10 cellular contexts compared by ENCODE assay signal in the genomic region with DNA sequence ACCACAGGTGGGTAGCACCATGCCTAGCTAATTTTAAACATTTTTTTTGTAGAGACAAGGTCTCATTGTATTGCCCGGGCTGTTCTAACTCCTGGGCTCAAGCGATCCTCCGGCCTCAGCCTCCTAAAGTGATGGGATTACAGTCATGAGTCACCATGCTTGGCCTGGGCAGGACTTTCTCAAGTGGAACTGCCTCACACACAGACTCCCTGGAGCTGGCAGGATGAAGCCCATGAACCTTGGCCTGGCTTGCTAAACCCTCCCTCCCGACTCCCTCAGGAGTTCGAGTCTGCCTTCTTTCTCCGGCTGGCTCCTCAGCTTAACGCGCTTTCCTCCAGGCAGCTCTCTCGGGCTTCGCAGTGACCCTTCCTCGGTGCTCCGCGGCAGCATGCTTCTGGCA. TPM values are rescaled to one million over a fixed set of nuclear protein-coding genes. Genes with fewer than 3 reads are reported as not detected.
DNase-seq lines count a peak whose midpoint lies in the region; TF ChIP-seq lines count a peak whose summit lies in the region.
"Had no signal": no experiment of that assay in that cellular context is flagged by ENCODE, and none has a peak within 500 bp of the region (broad histone marks: within the 10 kb centered on the region; RNA-seq: fewer than 3 reads in every experiment).

No MANE protein-coding gene starts in this region.

- H3K4ac ChIP-seq in H9 (ENCODE audit: low read depth, low read length) = no peak overlapping the region

- H3K27ac ChIP-seq in H9 (ENCODE audit: insufficient read length, low read depth, low read length) (no peak overlapping the region), adrenal gland (peak overlapping the region in 3 of 5 donors; percentile 63 to 88 (median 87))
- H3K27ac ChIP-seq: prostate gland had no signal

- no peak overlapping the region for H2AK5ac ChIP-seq in H9 (ENCODE audit: insufficient read length, low read length)

- no peak overlapping the region for H3K23ac ChIP-seq in H9 (ENCODE audit: insufficient read length, low read depth, low read length)

- no peaks in the 10 kb centered on the region for H3K23me2 ChIP-seq in H9 (ENCODE audit: insufficient read length, low read depth, low read length, poor library complexity, severe bottlenecking)

- H3K4me1 Mint-ChIP-seq in H9 = peaks cover 22 to 28% of the 10 kb centered on the region in 2 experiments

- no peak overlapping the region for H2BK12ac ChIP-seq in H9 (ENCODE audit: insufficient read length, low read depth, low read length)

- in situ Hi-C loops in ACHN (cut with HindIII; ENCODE audit: low pct_ligation_motif_present, low pct_unique_long_range_greater_than_20kb, low sequenced_read_pairs) = no loop called here

- no peak overlapping the region for H3K4me3 ChIP-seq in adrenal gland
- H3K4me3 ChIP-seq: prostate gland had no signal

- no peak overlapping the region for H3K4me2 ChIP-seq in H9 (ENCODE audit: insufficient read depth, insufficient read length, low read length)

- no peak overlapping the region for H3K18ac ChIP-seq in H9 (ENCODE audit: insufficient read length, low read depth, low read length)

- intact Hi-C loops in adrenal gland (cut with DNase I) = no loop called here

- no peaks in the 10 kb centered on the region for H3K36me3 ChIP-seq in adrenal gland (replicated peaks in 1 of 2)
- H3K36me3 ChIP-seq: prostate gland had no signal

- no peak overlapping the region for H2BK20ac ChIP-seq in H9 (ENCODE audit: low read depth, low read length, poor library complexity, severe bottlenecking)

- H4K5ac ChIP-seq in H9 (ENCODE audit: insufficient read length, low read depth, low read length) = no peak overlapping the region

- no peak overlapping the region for H3K14ac ChIP-seq in H9 (ENCODE audit: insufficient read depth, low read length)

- TF ChIP-seq CTCF in H9 (conservative IDR thresholded peaks at IDR 0.05) (no peak), adrenal gland (IDR thresholded peaks at IDR 0.05) (no peak), GM10266 (IDR thresholded peaks at IDR 0.05; ENCODE audit: control insufficient read depth, insufficient read depth, low read depth, missing control alignments) (no peak)

- H2BK120ac ChIP-seq in H9 (ENCODE audit: low read depth, low read length, poor library complexity, severe bottlenecking) = no peak overlapping the region

- no peak overlapping the region for H2AFZ ChIP-seq in H9 (ENCODE audit: low read length)

- H3K79me1 ChIP-seq in H9 (ENCODE audit: insufficient read depth, low read depth, low read length, poor library complexity, severe bottlenecking) = no peaks in the 10 kb centered on the region

- no peak overlapping the region for H4K8ac ChIP-seq in H9 (replicated peaks; ENCODE audit: insufficient read length, low read depth, low read length)

- peak overlapping the region; percentile 35 to 79 (median 47); a peak in 3 of 7 replicates for H3K27ac Mint-ChIP-seq in H9

- H3K56ac ChIP-seq in H9 (ENCODE audit: insufficient read length, low read depth, low read length) = no peak overlapping the region

- no peaks in the 10 kb centered on the region; the same call in 1 of the 2 replicates for H3K79me2 ChIP-seq in H9 (ENCODE audit: insufficient read depth, low read length)

- H3K27me3 Mint-ChIP-seq in H9 (ENCODE audit: low read depth) = no peaks in the 10 kb centered on the region

- no peaks in the 10 kb centered on the region for H3K36me3 Mint-ChIP-seq in H9 (ENCODE audit: insufficient read depth in 1 of 3, low read depth in 3 of 3)

- no peak overlapping the region for H3K9ac ChIP-seq in H9 (ENCODE audit: extremely low read depth, insufficient read length, low read length)

- H3K9me3 Mint-ChIP-seq in H9 = no peaks in the 10 kb centered on the region

- no peaks in the 10 kb centered on the region for H4K20me1 ChIP-seq in H9 (ENCODE audit: control insufficient read depth, insufficient read depth, insufficient read length)

- TF ChIP-seq POLR2A in adrenal gland (IDR thresholded peaks at IDR 0.05) = no peak

- H3K4me3 Mint-ChIP-seq in H9 = no peak overlapping the region

- H4K91ac ChIP-seq in H9 (ENCODE audit: insufficient read length, low read depth, low read length) = no peak overlapping the region

- H3K27me3 ChIP-seq in H9 (ENCODE audit: insufficient read depth, low read length) = no peaks in the 10 kb centered on the region
- H3K27me3 ChIP-seq in adrenal gland = no peaks in the 10 kb centered on the region

- H2BK5ac ChIP-seq in H9 (ENCODE audit: insufficient read length, low read length) = no peak overlapping the region

- no CpG with 5 or more reads among the region's 13 CpGs for WGBS in H9 (ENCODE audit: extremely low coverage, insufficient read length, low lambda C conversion rate)
- WGBS in adrenal gland, 4 donors = 65 to 74% (median 71%) methylated on average over 13 of the region's 13 CpGs

- H3K4me1 ChIP-seq in H9 (ENCODE audit: insufficient read depth, low read length) = 0 out of 2 replicates have a peak, but pooled peaks cover 3% of the 10 kb centered on the region
- H3K4me1 ChIP-seq in adrenal gland (replicated peaks in 1 of 2) = peaks cover 27 to 74% of the 10 kb centered on the region in 2 donors
- H3K4me1 ChIP-seq: prostate gland had no signal

- DNase-seq in ACHN = peak; percentile 66
- DNase-seq in H9 = no peak
- peak in 4 of 7 donors; percentile 55 to 70 (median 64) for DNase-seq in adrenal gland
- DNase-seq in kidney tubule cell (ENCODE audit: low spot score) = peak; percentile 81
- no peak for DNase-seq in SIG-M5 (lab: John Stamatoyannopoulos, UW)
- DNase-seq in NCI-H1105 (lab: John Stamatoyannopoulos, UW) = no peak
- no peak for DNase-seq in NOMO-1 (lab: John Stamatoyannopoulos, UW; ENCODE audit: unreplicated experiment in 2 of 2)
- DNase-seq in GM10266 (ENCODE audit: extremely low spot score) = no peak
- DNase-seq: KBM-7 had no signal

- no peak overlapping the region for H3T11ph ChIP-seq in H9 (ENCODE audit: low read length)

- H2BK15ac ChIP-seq in H9 (ENCODE audit: low read depth, low read length) = no peak overlapping the region

- H3K9me3 ChIP-seq in H9 (ENCODE audit: control insufficient read depth, low read depth, low read length) (no peaks in the 10 kb centered on the region), adrenal gland (replicated peaks in 1 of 3) (no peaks in the 10 kb centered on the region)
- H3K9me3 ChIP-seq: prostate gland had no signal

RNA-seq across cellular contexts. Expression of gene ECE1, which starts 7.7 kb away (rescaled TPM):
- total RNA-seq in H9 (2021) = 27.7 and 31.1 TPM in 2 replicates
- total RNA-seq in adrenal gland = 100 to 1,000 TPM; 173 to 588 (median 259) TPM
- polyA plus RNA-seq in adrenal gland = 100 to 1,000 TPM; 150 to 327 (median 176) TPM

Comparison
In these comparisons a context has a peak if more than half of its experiments do, and no peak if none do; other contexts are left out.
1. DNase-seq: peak in ACHN (single experiment), adrenal gland (4 of 7) and kidney tubule cell (single experiment); none in H9 (single experiment), SIG-M5 (single experiment), NCI-H1105 (single experiment), NOMO-1 (0 of 2) and GM10266 (single experiment).